ENCODE assay signal across 21 cellular contexts in the genomic region with DNA sequence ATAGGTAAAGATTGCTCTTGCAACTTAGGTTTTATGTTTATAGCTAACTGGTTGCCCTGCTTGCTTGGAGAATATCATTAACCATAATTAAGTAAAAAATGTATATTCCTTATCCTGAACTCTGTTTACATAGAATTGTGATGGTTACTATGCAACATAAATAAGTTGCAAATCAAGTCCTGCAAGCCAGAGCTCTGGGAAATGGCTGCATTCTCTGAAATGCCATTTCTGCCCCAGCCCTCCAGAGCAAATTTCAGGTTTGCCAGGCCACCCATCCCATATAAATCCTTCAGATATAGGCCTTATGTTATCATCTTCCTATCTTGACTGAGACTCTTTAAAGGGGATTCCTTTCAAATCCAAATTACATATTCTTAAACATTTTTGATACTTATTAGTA.
DNase-seq lines count a peak whose midpoint lies in the region; ATAC-seq and TF ChIP-seq lines count a peak whose summit lies in the region.
"Had no signal": no experiment of that assay in that cellular context is flagged by ENCODE, and none has a peak within 500 bp of the region (broad histone marks: within the 10 kb centered on the region; RNA-seq: fewer than 3 reads in every experiment).

No MANE protein-coding gene starts in this region.

- no peaks in the 10 kb centered on the region for H3K9me2 ChIP-seq in PC-3 (replicated peaks; ENCODE audit: low read length)

- no peak overlapping the region for H2BK12ac ChIP-seq in neuronal stem cell (ENCODE audit: low read length)

- no peak for TF ChIP-seq CTCF in PC-3 (conservative IDR thresholded peaks at IDR 0.05; ENCODE audit: low read depth, low read length)
- TF ChIP-seq CTCF in epithelial cell of esophagus (IDR thresholded peaks at IDR 0.05; ENCODE audit: insufficient read depth, low read depth, low read length, missing control alignments) = no peak

- CTCF ChIA-PET in PC-3 (lab: Charles Lee) = no interaction called here

- no peak overlapping the region for H3K23ac ChIP-seq in neuronal stem cell (ENCODE audit: low read depth, low read length, poor library complexity)

- H3K4me1 ChIP-seq in PC-3 (ENCODE audit: insufficient read depth, low read length) (peaks cover 8% of the 10 kb centered on the region), neuronal stem cell (ENCODE audit: control insufficient read depth in 2 of 2, insufficient read depth in 1 of 2, low read depth in 1 of 2, low read length in 2 of 2) (no peaks in the 10 kb centered on the region)
- H3K4me1 ChIP-seq: BE2C, Peyer's patch had no signal

- H3K9me3 ChIP-seq in PC-3 (ENCODE audit: low read length) (no peaks in the 10 kb centered on the region), neuronal stem cell (replicated peaks in 1 of 2; ENCODE audit: control insufficient read depth in 2 of 2, insufficient read depth in 1 of 2, low read depth in 1 of 2, low read length in 2 of 2) (no peaks in the 10 kb centered on the region)
- H3K9me3 ChIP-seq: BE2C, Peyer's patch had no signal

- DNase-seq in PC-3 = peak; percentile 14
- peak; percentile 7 for DNase-seq in epithelial cell of esophagus (ENCODE audit: low read depth)
- DNase-seq in neuronal stem cell (ENCODE audit: low spot score) = no peak
- DNase-seq in GOT3 (lab: John Stamatoyannopoulos, UW) = no peak
- no peak for DNase-seq in SKM-1 (lab: John Stamatoyannopoulos, UW; ENCODE audit: unreplicated experiment)
- no peak for DNase-seq in activated CD4-positive, alpha-beta T cell treated with anti-CD3 and anti-CD28 coated beads for 48 hours
- no peak for DNase-seq in OCI-M2 (lab: John Stamatoyannopoulos, UW; ENCODE audit: unreplicated experiment)
- DNase-seq: BE2C, DMS153, H7, Karpas-422, NCI-H1092, NCI-H1417 treated with DMSO at 0.1 percent for 48 hours, NCI-H1694 treated with DMSO at 0.1 percent for 48 hours, NCI-H2081 treated with DMSO at 0.1 percent for 48 hours, NCI-H2171, NCI-H226, NCI-H510A, NCI-H69, Peyer's patch, SHP77 treated with DMSO at 0.1 percent for 48 hours had no signal

- H2BK120ac ChIP-seq in neuronal stem cell (ENCODE audit: low read depth, low read length) = no peak overlapping the region

- H3K27ac ChIP-seq in PC-3 (ENCODE audit: low read length) (no peak overlapping the region), neuronal stem cell (replicated peaks; ENCODE audit: low read length) (no peak overlapping the region)
- H3K27ac ChIP-seq: Peyer's patch had no signal

- H2AFZ ChIP-seq in PC-3 (ENCODE audit: low read length) (no peak overlapping the region), neuronal stem cell (ENCODE audit: low read length) (peak overlapping the region; percentile 14)

- H3K18ac ChIP-seq in neuronal stem cell (ENCODE audit: low read length) = no peak overlapping the region

- H3K9ac ChIP-seq in PC-3 (ENCODE audit: low read length) (no peak overlapping the region), neuronal stem cell (ENCODE audit: low read depth, low read length, poor library complexity) (no peak overlapping the region)

- no peaks in the 10 kb centered on the region for H3K36me3 ChIP-seq in PC-3 (ENCODE audit: low read depth, low read length)
- H3K36me3 ChIP-seq in neuronal stem cell (replicated peaks in 1 of 2; ENCODE audit: control insufficient read depth in 2 of 2, insufficient read depth in 2 of 2, low read length in 2 of 2) = no peaks in the 10 kb centered on the region
- H3K36me3 ChIP-seq: BE2C, Peyer's patch had no signal

- H3K79me2 ChIP-seq in PC-3 (ENCODE audit: low read length) = no peaks in the 10 kb centered on the region

- H3K27me3 ChIP-seq in PC-3 (ENCODE audit: low read length) (no peaks in the 10 kb centered on the region), neuronal stem cell (ENCODE audit: control insufficient read depth in 3 of 3, insufficient read depth in 3 of 3, low read depth in 1 of 3, low read length in 3 of 3) (no peaks in the 10 kb centered on the region)
- H3K27me3 ChIP-seq: BE2C, Peyer's patch had no signal

- intact Hi-C loops in PC-3 (cut with micrococcal nuclease) = no loop called here

- H3K79me1 ChIP-seq in neuronal stem cell (ENCODE audit: low read depth, low read length) = no peaks in the 10 kb centered on the region

- no peak overlapping the region for H2BK15ac ChIP-seq in neuronal stem cell (ENCODE audit: low read length)

- no peaks in the 10 kb centered on the region for H4K20me1 ChIP-seq in PC-3 (ENCODE audit: low read length)

- no peak overlapping the region for H3K4ac ChIP-seq in neuronal stem cell (ENCODE audit: low read length)

- H2BK5ac ChIP-seq in neuronal stem cell (ENCODE audit: low read length) = no peak overlapping the region

- no peak overlapping the region for H3K14ac ChIP-seq in neuronal stem cell (ENCODE audit: low read length)

- H3K4me3 ChIP-seq in PC-3 (ENCODE audit: low read length) = no peak overlapping the region
- H3K4me3 ChIP-seq in epithelial cell of esophagus (ENCODE audit: low read length) = no peak overlapping the region
- no peak overlapping the region for H3K4me3 ChIP-seq in neuronal stem cell (ENCODE audit: low read length in 2 of 2)
- H3K4me3 ChIP-seq: Peyer's patch had no signal

- H3K4me2 ChIP-seq in PC-3 (ENCODE audit: low read length) (no peak overlapping the region), neuronal stem cell (ENCODE audit: insufficient read depth, low read length, poor library complexity, severe bottlenecking) (no peak overlapping the region)

- BruUV-seq in PC-3 (replicated peaks; lab: Mats Ljungman, UMichigan) = no TSS peak

- no peaks in the 10 kb centered on the region for H3F3A ChIP-seq in PC-3 (ENCODE audit: low read length, unreplicated experiment)

- H2AK5ac ChIP-seq in neuronal stem cell (ENCODE audit: low read depth, low read length) = no peak overlapping the region

- POLR2A ChIA-PET in PC-3 (lab: Charles Lee; ENCODE audit: unreplicated experiment) = no interaction called here

- no peak overlapping the region for H4K91ac ChIP-seq in neuronal stem cell (ENCODE audit: low read depth, low read length, poor library complexity)

- ATAC-seq in PC-3 = no peak; the same call in 1 of the 2 replicates

- no peak overlapping the region for H4K8ac ChIP-seq in neuronal stem cell (ENCODE audit: low read depth, low read length)

Comparison
In these comparisons a context has a peak if more than half of its experiments do, and no peak if none do; other contexts are left out.
1. DNase-seq: peak in PC-3 (single experiment) and epithelial cell of esophagus (single experiment); none in neuronal stem cell (single experiment), GOT3 (single experiment), SKM-1 (single experiment), activated CD4-positive, alpha-beta T cell treated with anti-CD3 and anti-CD28 coated beads for 48 hours (single experiment) and OCI-M2 (single experiment).